ENCODE assay signal across 9 cellular contexts in genomic region chr19:17103177-17103576, GRCh38. TPM values are rescaled to one million over a fixed set of nuclear protein-coding genes. Genes with fewer than 3 reads are reported as not detected.
A peak's percentile ranks its signal among the peaks of the same experiment; 100 is the strongest.
DNase-seq lines count a peak whose midpoint lies in the region; ATAC-seq and TF ChIP-seq lines count a peak whose summit lies in the region.
"Had no signal": no experiment of that assay in that cellular context is flagged by ENCODE, and none has a peak within 500 bp of the region (broad histone marks: within the 10 kb centered on the region; RNA-seq: fewer than 3 reads in every experiment).

No MANE protein-coding gene starts in this region.

- no peaks in the 10 kb centered on the region for H3K36me3 ChIP-seq in cardiac muscle cell
- peaks cover 0 to 41% (median 13%) of the 10 kb centered on the region in 3 donors for H3K36me3 ChIP-seq in tibial nerve

- TF ChIP-seq CTCF in cardiac muscle cell (IDR thresholded peaks at IDR 0.05; ENCODE audit: low read depth, low read length) (peak; percentile 67), foreskin fibroblast (IDR thresholded peaks at IDR 0.05; ENCODE audit: low read depth, low read length) (peak; percentile 64), tibial nerve (IDR thresholded peaks at IDR 0.05) (peak in 4 of 5 experiments; percentile 10 to 30 (median 22))

- H3K9me3 ChIP-seq in cardiac muscle cell (ENCODE audit: low read depth) (no peaks in the 10 kb centered on the region), right cardiac atrium (ENCODE audit: control insufficient read depth, low read length) (no peaks in the 10 kb centered on the region), tibial nerve (no peaks in the 10 kb centered on the region)

- H3K27me3 ChIP-seq in cardiac muscle cell, result no peaks in the 10 kb centered on the region
- no peaks in the 10 kb centered on the region for H3K27me3 ChIP-seq in right cardiac atrium (ENCODE audit: control insufficient read depth, insufficient read depth)
- H3K27me3 ChIP-seq in tibial nerve, result no peaks in the 10 kb centered on the region

- TF ChIP-seq EP300 in tibial nerve (IDR thresholded peaks at IDR 0.05), result no peak

- H3K4me1 ChIP-seq in cardiac muscle cell (ENCODE audit: low read depth) (no peaks in the 10 kb centered on the region), right cardiac atrium (ENCODE audit: control insufficient read depth, insufficient read depth, low read length) (peaks cover 8% of the 10 kb centered on the region), tibial nerve (peaks cover 0 to 33% (median 14%) of the 10 kb centered on the region in 4 donors)

- DNase-seq in cardiac muscle cell (ENCODE audit: low read depth in 1 of 2, low spot score in 1 of 2) (peak in 1 of 2 donors; percentile 59), right cardiac atrium (no peak), OCI-M1 (lab: John Stamatoyannopoulos, UW) (peak; percentile 66), foreskin fibroblast (peak in 1 of 2 donors; percentile 70), tibial nerve (ENCODE audit: low spot score in 2 of 2) (no peak), cerebellar nuclear complex (lab: John Stamatoyannopoulos, UW) (no peak)

- intact Hi-C loops in right cardiac atrium (cut with DNase I), result no loop called here

- no peak for ATAC-seq in right cardiac atrium
- ATAC-seq in GM18868 (IDR thresholded peaks at IDR 0.05; ENCODE audit: unreplicated experiment), result no peak
- ATAC-seq in GM21717 (IDR thresholded peaks at IDR 0.05; ENCODE audit: unreplicated experiment), result no peak

- no peak overlapping the region for H3K27ac ChIP-seq in cardiac muscle cell
- no peak overlapping the region for H3K27ac ChIP-seq in right cardiac atrium (ENCODE audit: low read length)
- H3K27ac ChIP-seq in tibial nerve, result no peak overlapping the region

- WGBS in right cardiac atrium, result 67% methylated on average over 3 of the region's 3 CpGs
- WGBS in tibial nerve, 2 donors, result 80 to 95% methylated on average over 3 of the region's 3 CpGs

- H3K4me3 ChIP-seq in cardiac muscle cell (no peak overlapping the region), right cardiac atrium (ENCODE audit: low read length) (no peak overlapping the region), foreskin fibroblast (ENCODE audit: low read depth in 1 of 2, low read length in 2 of 2) (no peak overlapping the region), tibial nerve (no peak overlapping the region)
- H3K4me3 ChIP-seq: lung had no signal

- TF ChIP-seq POLR2A in tibial nerve (IDR thresholded peaks at IDR 0.05), result no peak

RNA-seq across cellular contexts. Expression of gene MYO9B, which starts 27.6 kb away (rescaled TPM):
- total RNA-seq in cardiac muscle cell, result 47.9 and 50.8 TPM in 2 replicates
- 17.7 and 20.8 TPM in 2 replicates for polyA plus RNA-seq in cardiac muscle cell
- total RNA-seq in right cardiac atrium, result 10 to 100 TPM; 31.5 to 42.1 (median 36.6) TPM
- polyA plus RNA-seq in right cardiac atrium, result 30.0 TPM
- total RNA-seq in tibial nerve, result 100 to 1,000 TPM in 3 of 4 donors, 10 to 100 TPM in 1; 61.7 to 201 (median 115) TPM

RNA-seq across cellular contexts. Expression of gene HAUS8, which starts 27.9 kb away (rescaled TPM):
- total RNA-seq in cardiac muscle cell (4.1 and 14.2 TPM in 2 replicates), right cardiac atrium (1 to 10 TPM; 3.3 to 6.1 (median 5.6) TPM), tibial nerve (10 to 100 TPM in 1 of 4 donors, 1 to 10 TPM in 3; 2.6 to 11.6 (median 4.3) TPM)
- polyA plus RNA-seq in cardiac muscle cell (11.5 and 16.3 TPM in 2 replicates), right cardiac atrium (4.7 TPM)
